Comparison of ENCODE assay signal across 8 cellular contexts in the genomic region with DNA sequence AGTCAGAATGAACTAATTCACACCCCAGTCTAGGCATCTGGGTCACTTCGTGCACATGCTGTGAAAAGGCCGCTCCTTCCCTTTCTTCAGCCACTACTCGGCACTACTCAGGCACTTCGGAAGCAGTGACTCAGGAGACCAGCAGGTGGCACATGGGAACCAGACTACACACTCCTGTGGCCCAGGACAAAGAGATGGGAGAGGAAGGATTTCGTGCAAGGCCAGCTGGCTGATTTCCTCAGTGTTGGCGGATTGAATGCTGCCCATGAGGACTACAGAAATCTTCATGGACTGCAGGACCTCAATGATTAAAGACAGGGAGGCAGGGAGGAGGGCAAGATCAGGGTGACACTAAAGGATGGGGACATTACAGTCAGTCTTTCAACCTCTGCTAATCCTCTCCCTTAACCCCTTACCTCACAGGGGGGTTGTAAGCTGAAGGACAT.
DNase-seq lines count a peak whose midpoint lies in the region; ATAC-seq lines count a peak whose summit lies in the region.

No MANE protein-coding gene starts in this region.

- DNase-seq in COR-L47 (lab: John Stamatoyannopoulos, UW) (peak; percentile 76), NCI-H69 (lab: John Stamatoyannopoulos, UW) (peak; percentile 92), medulla oblongata (ENCODE audit: extremely low spot score) (peak; percentile 91)
- DNase-seq in activated CD4-positive, alpha-beta T cell treated with anti-CD3 and anti-CD28 coated beads, Interleukin-2, amount 50 U/mL, for 4 hours: peak; percentile 33 to 47
- peak; percentile 7 to 28 (median 12) for DNase-seq in effector memory CD4-positive, alpha-beta T cell
- DNase-seq in stimulated activated CD8-positive, alpha-beta memory T cell treated with anti-CD3 and anti-CD28 coated beads, Interleukin-4, amount 100 ng/mL, for 24 hours (ENCODE audit: low read depth): peak; percentile 27

- H3K27me3 ChIP-seq in effector memory CD4-positive, alpha-beta T cell (replicated peaks; ENCODE audit: control insufficient read depth, insufficient read depth, low read length, poor library complexity, severe bottlenecking): no peaks in the 10 kb centered on the region

- no peaks in the 10 kb centered on the region for H3K9me3 ChIP-seq in effector memory CD4-positive, alpha-beta T cell (ENCODE audit: control insufficient read depth, low read length)

- H3K36me3 ChIP-seq in effector memory CD4-positive, alpha-beta T cell (ENCODE audit: control insufficient read depth, insufficient read depth, low read length): no peaks in the 10 kb centered on the region

- no peak overlapping the region for H3K27ac ChIP-seq in effector memory CD4-positive, alpha-beta T cell (ENCODE audit: insufficient read depth, low read length, poor library complexity, severe bottlenecking)

- ATAC-seq in GM19455 (IDR thresholded peaks at IDR 0.05; ENCODE audit: unreplicated experiment) (peak; percentile 76), HG03521 (IDR thresholded peaks at IDR 0.05; ENCODE audit: unreplicated experiment) (peak; percentile 52)

- H3K4me3 ChIP-seq in effector memory CD4-positive, alpha-beta T cell (ENCODE audit: insufficient read depth, low read depth, low read length, poor library complexity, severe bottlenecking): no peak overlapping the region

- no peaks in the 10 kb centered on the region for H3K4me1 ChIP-seq in effector memory CD4-positive, alpha-beta T cell (ENCODE audit: control insufficient read depth, insufficient read depth, low read length, poor library complexity, severe bottlenecking)

Comparison
In these comparisons a context has a peak if more than half of its experiments do, and no peak if none do; other contexts are left out.
1. DNase-seq: peak in every context shown above with its lines; median percentile 92 in NCI-H69; 91 in medulla oblongata; 76 in COR-L47; 40 in activated CD4-positive, alpha-beta T cell treated with anti-CD3 and anti-CD28 coated beads, Interleukin-2, amount 50 U/mL, for 4 hours; 27 in stimulated activated CD8-positive, alpha-beta memory T cell treated with anti-CD3 and anti-CD28 coated beads, Interleukin-4, amount 100 ng/mL, for 24 hours; 12 in effector memory CD4-positive, alpha-beta T cell.